8 cellular contexts compared by ENCODE assay signal in the genomic region with DNA sequence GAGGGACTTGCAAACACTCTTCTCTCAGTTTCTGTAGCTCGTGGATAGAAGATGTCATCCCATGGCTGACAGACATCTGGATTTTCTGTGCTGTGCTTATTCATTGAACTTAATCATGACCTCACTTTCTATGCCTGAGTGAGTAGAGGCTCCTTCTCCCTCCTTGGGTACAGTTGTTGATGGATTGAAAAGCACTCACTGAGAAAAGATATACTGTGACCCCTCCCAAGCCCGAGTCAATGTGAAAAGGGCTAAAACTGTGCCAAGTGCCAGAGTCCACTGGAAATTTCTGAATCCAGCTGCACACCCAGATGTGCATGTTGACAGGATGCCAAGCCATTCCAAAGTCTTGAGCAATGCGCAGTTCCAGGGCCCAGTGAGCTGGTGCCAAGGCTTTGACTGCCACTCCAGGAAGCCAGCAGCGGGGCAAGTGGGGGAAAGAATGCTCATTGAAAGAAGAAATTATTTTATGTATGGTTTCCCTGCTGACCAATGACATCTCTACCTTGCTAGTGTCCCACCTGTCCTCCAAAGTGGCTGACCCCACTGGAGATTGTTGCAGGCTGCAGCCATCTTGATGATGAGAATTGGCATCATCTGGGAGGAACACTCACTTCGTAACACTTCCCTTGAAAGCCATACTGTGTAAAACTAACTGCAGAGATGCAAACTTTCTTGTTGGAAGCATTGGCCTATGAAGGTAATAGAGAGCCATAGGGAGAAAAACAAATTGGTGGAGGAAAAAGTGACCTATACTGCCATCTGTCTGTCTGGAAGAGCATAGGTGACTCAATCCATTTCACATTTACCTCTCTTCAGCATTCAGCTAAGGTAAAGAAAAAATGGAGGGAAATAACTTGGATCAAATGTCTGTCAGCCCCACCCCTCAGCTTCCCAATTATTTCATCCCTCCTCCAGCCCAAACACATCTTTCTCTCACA.
A peak's percentile ranks its signal among the peaks of the same experiment; 100 is the strongest.
DNase-seq lines count a peak whose midpoint lies in the region; ATAC-seq, FAIRE-seq and TF ChIP-seq lines count a peak whose summit lies in the region.

No MANE protein-coding gene starts in this region.

- ATAC-seq in GM18520 (IDR thresholded peaks at IDR 0.05; ENCODE audit: unreplicated experiment) (no peak), GM21737 (IDR thresholded peaks at IDR 0.05; ENCODE audit: unreplicated experiment) (no peak)

- H3K27me3 ChIP-seq in uterus, result no peaks in the 10 kb centered on the region

- DNase-seq in GM18507 (ENCODE audit: extremely low spot score, insufficient read length, low read depth) (peak; percentile 17), NCI-H526 treated with DMSO at 0.1 percent for 48 hours (lab: John Stamatoyannopoulos, UW) (peak; percentile 8), fibroblast of the aortic adventitia (ENCODE audit: low read depth) (peak; percentile 27), renal cortical epithelial cell (ENCODE audit: low read depth) (peak; percentile 55), uterus (no peak), MV-4-11 (lab: John Stamatoyannopoulos, UW) (no peak)

- H3K4me3 ChIP-seq in fibroblast of the aortic adventitia (ENCODE audit: low read depth, low read length) (no peak overlapping the region), uterus (no peak overlapping the region)

- no peak overlapping the region for H3K27ac ChIP-seq in uterus

- TF ChIP-seq CTCF in fibroblast of the aortic adventitia (IDR thresholded peaks at IDR 0.05; ENCODE audit: insufficient read depth, low read length), result peak; percentile 6
- TF ChIP-seq CTCF in uterus (IDR thresholded peaks at IDR 0.05), result peak in 1 of 4 experiments; percentile 14

- no peaks in the 10 kb centered on the region for H3K4me1 ChIP-seq in uterus

- no peak for TF ChIP-seq POLR2A in uterus (IDR thresholded peaks at IDR 0.05)

- FAIRE-seq in GM18507 (lab: Jason Lieb, UNC), result peak; percentile 47

- no peaks in the 10 kb centered on the region for H3K36me3 ChIP-seq in uterus

- no peaks in the 10 kb centered on the region for H3K9me3 ChIP-seq in uterus

- intact Hi-C loops in uterus (cut with DNase I; ENCODE audit: low total_unique reads), result no loop called here

Comparison
In these comparisons a context has a peak if more than half of its experiments do, and no peak if none do; other contexts are left out.
1. DNase-seq: peak in GM18507 (single experiment), NCI-H526 treated with DMSO at 0.1 percent for 48 hours (single experiment), fibroblast of the aortic adventitia (single experiment) and renal cortical epithelial cell (single experiment); none in uterus (0 of 2) and MV-4-11 (single experiment).